29 cellular contexts compared by ENCODE assay signal in the genomic region with DNA sequence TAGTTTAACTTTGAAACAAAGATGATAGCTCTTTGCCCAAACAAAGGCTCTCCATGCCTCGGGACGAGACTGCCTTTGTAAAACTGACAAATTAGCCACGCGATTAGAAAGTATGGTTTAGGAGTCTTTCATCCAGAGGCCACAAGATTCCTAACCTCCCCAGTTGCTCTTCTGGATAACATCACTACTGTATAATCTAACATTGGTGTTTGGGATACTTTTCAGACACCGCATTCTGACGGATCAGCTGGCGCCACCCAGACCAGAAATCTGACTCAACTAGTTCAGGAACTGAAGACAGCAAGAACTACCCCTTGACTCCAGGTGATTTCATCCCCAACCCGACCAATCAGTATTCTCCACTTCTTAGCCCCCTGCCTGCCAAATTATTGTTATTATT.
"Had no signal": no experiment of that assay in that cellular context is flagged by ENCODE, and none has a peak within 500 bp of the region (broad histone marks: within the 10 kb centered on the region; RNA-seq: fewer than 3 reads in every experiment).

No MANE protein-coding gene starts in this region.

- H3K27ac ChIP-seq: left lung, lower lobe of right lung, ovary, tibial nerve, upper lobe of left lung, vagina had no signal

- H3K4me3 ChIP-seq: left lung, lower lobe of right lung, ovary, tibial nerve, upper lobe of left lung, vagina had no signal

- DNase-seq: hypothalamus; immature natural killer cell; kidney; left colon; left lung; lower lobe of right lung; mammary epithelial cell; mesenchymal stem cell; naive thymus-derived CD8-positive, alpha-beta T cell; nucleus accumbens; ovary; retina; right cardiac atrium; small intestine; stimulated activated CD4-positive, alpha-beta T cell treated with anti-CD3 and anti-CD28 coated beads, Interleukin-1b, Interleukin-23, amount 100 ng/mL, for 48 hours; stimulated activated CD4-positive, alpha-beta T cell treated with anti-CD3 and anti-CD28 coated beads, Interleukin-2, amount 100 ng/mL, for 48 hours; stimulated activated CD4-positive, alpha-beta T cell treated with anti-CD3 and anti-CD28 coated beads, Interleukin-4, amount 100 ng/mL, for 4 hours; stimulated activated CD8-positive, alpha-beta memory T cell treated with anti-CD3 and anti-CD28 coated beads, Interleukin-4, amount 100 ng/mL, for 48 hours; stimulated activated naive CD4-positive, alpha-beta T cell treated with Interleukin-2 at 50 U/mL for 16 hours; stimulated activated naive CD8-positive, alpha-beta T cell treated with anti-CD3 and anti-CD28 coated beads, Interleukin-15, amount 100 ng/mL, for 72 hours; substantia nigra; upper lobe of left lung had no signal

- H3K9me3 Mint-ChIP-seq: naive thymus-derived CD8-positive, alpha-beta T cell; nephron; stimulated activated naive CD8-positive, alpha-beta T cell treated with anti-CD3 and anti-CD28 coated beads, Interleukin-15, amount 100 ng/mL, for 72 hours had no signal

- FAIRE-seq: islet of Langerhans, kidney, small intestine had no signal

- H3K4me1 Mint-ChIP-seq: nephron had no signal

- H3K36me3 ChIP-seq: left lung, lower lobe of right lung, ovary, tibial nerve, upper lobe of left lung, vagina had no signal

- H3K27me3 ChIP-seq: left lung, ovary, upper lobe of left lung, vagina had no signal

- H3K4me3 Mint-ChIP-seq: immature natural killer cell; naive thymus-derived CD8-positive, alpha-beta T cell; nephron; stimulated activated memory B cell treated with anti-CD40 and anti-IgM and Interleukin-4, amounts not matched to agents 10 μg/mL and 1 μg/mL and 100 μg/mL, for 72 hours; stimulated activated naive CD8-positive, alpha-beta T cell treated with anti-CD3 and anti-CD28 coated beads, Interleukin-15, amount 100 ng/mL, for 72 hours had no signal

- H3K36me3 Mint-ChIP-seq: immature natural killer cell; naive thymus-derived CD8-positive, alpha-beta T cell; stimulated activated memory B cell treated with anti-CD40 and anti-IgM and Interleukin-4, amounts not matched to agents 10 μg/mL and 1 μg/mL and 100 μg/mL, for 72 hours had no signal

- H3K9me3 ChIP-seq: left lung, lower lobe of right lung, ovary, tibial nerve, upper lobe of left lung, vagina had no signal

- H3K27ac Mint-ChIP-seq: nephron; progenitor cell of endocrine pancreas; stimulated activated memory B cell treated with anti-CD40 and anti-IgM and Interleukin-4, amounts not matched to agents 10 μg/mL and 1 μg/mL and 100 μg/mL, for 72 hours; stimulated activated naive CD8-positive, alpha-beta T cell treated with anti-CD3 and anti-CD28 coated beads, Interleukin-15, amount 100 ng/mL, for 72 hours had no signal

- ATAC-seq: left colon; left lung; lower lobe of right lung; naive thymus-derived CD8-positive, alpha-beta T cell; right cardiac atrium; sciatic nerve; stimulated activated memory B cell treated with anti-CD40 and anti-IgM and Interleukin-4, amounts not matched to agents 10 μg/mL and 1 μg/mL and 100 μg/mL, for 72 hours; stimulated activated naive CD8-positive, alpha-beta T cell treated with anti-CD3 and anti-CD28 coated beads, Interleukin-15, amount 100 ng/mL, for 72 hours had no signal

- H3K4me1 ChIP-seq: left lung, lower lobe of right lung, tibial nerve, upper lobe of left lung, vagina had no signal

- H3K27me3 Mint-ChIP-seq: naive thymus-derived CD8-positive, alpha-beta T cell; stimulated activated naive CD8-positive, alpha-beta T cell treated with anti-CD3 and anti-CD28 coated beads, Interleukin-15, amount 100 ng/mL, for 72 hours had no signal
